In the genomic region with DNA sequence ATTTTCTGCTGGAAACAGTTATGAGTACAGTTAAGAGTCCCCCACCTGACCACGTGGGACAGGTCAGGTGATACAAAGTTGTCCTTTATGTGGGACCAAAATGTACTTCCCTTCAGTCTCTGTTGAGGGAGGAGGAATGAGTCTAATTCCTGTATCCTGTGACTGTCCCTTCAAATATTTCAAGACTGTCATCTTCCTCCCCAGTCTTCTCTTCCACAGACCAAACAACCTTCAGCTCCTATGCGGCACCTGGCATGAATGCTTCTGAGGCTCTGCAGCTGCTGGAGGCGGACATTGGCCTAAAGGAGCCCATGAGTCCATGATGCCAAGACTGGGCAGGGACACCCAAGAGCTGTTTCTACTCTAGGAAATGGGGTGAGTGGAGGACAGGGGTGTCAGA, we compare ENCODE assay signal across 25 cellular contexts.
DNase-seq lines count a peak whose midpoint lies in the region; ATAC-seq and TF ChIP-seq lines count a peak whose summit lies in the region.
"Had no signal": no experiment of that assay in that cellular context is flagged by ENCODE, and none has a peak within 500 bp of the region (broad histone marks: within the 10 kb centered on the region; RNA-seq: fewer than 3 reads in every experiment).

No MANE protein-coding gene starts in this region.

- no peak overlapping the region for H3K27ac Mint-ChIP-seq in activated CD4-positive, alpha-beta T cell treated with anti-CD3 and anti-CD28 coated beads for 36 hours
- no peak overlapping the region for H3K27ac Mint-ChIP-seq in activated CD4-positive, alpha-beta T cell treated with anti-CD3 and anti-CD28 coated beads, Interleukin-2, amount 10 ng/mL, durations not matched to agents 24 days and 14 days
- H3K27ac Mint-ChIP-seq in activated CD8-positive, alpha-beta memory T cell treated with anti-CD3 and anti-CD28 coated beads, Interleukin-2, amount 10 ng/mL, durations not matched to agents 7 days and 5 days = no peak overlapping the region
- H3K27ac Mint-ChIP-seq in neural progenitor cell = no peak overlapping the region
- H3K27ac Mint-ChIP-seq: B cell; CD4-positive, CD25-positive, alpha-beta regulatory T cell; H9 had no signal

- H3F3A ChIP-seq in PC-9 (ENCODE audit: insufficient read depth, low read depth) = peaks cover 8% of the 10 kb centered on the region; the same call in 1 of the 2 replicates
- no peaks in the 10 kb centered on the region for H3F3A ChIP-seq in neural progenitor cell (ENCODE audit: low read depth)

- peak; percentile 16 for ATAC-seq in activated CD4-positive, alpha-beta T cell treated with anti-CD3 and anti-CD28 coated beads for 36 hours
- ATAC-seq in activated CD8-positive, alpha-beta memory T cell treated with anti-CD3 and anti-CD28 coated beads, Interleukin-2, amount 10 ng/mL, durations not matched to agents 7 days and 5 days = no peak
- no peak for ATAC-seq in GM18511 (IDR thresholded peaks at IDR 0.05; ENCODE audit: unreplicated experiment)
- ATAC-seq: GM12878 had no signal

- peaks cover 3% of the 10 kb centered on the region for H3K27me3 Mint-ChIP-seq in activated CD4-positive, alpha-beta T cell treated with anti-CD3 and anti-CD28 coated beads for 36 hours
- H3K27me3 Mint-ChIP-seq in activated CD4-positive, alpha-beta T cell treated with anti-CD3 and anti-CD28 coated beads, Interleukin-2, amount 10 ng/mL, durations not matched to agents 24 days and 14 days = no peaks in the 10 kb centered on the region
- peaks cover 3% of the 10 kb centered on the region for H3K27me3 Mint-ChIP-seq in activated CD8-positive, alpha-beta memory T cell treated with anti-CD3 and anti-CD28 coated beads, Interleukin-2, amount 10 ng/mL, durations not matched to agents 7 days and 5 days
- H3K27me3 Mint-ChIP-seq in neural progenitor cell (ENCODE audit: insufficient read depth, low read depth) = peaks cover 8% of the 10 kb centered on the region

- CTCF ChIA-PET in activated CD4-positive, alpha-beta T cell treated with anti-CD3 and anti-CD28 coated beads for 36 hours (lab: Charles Lee) = no interaction called here
- CTCF ChIA-PET in PC-9 (lab: Charles Lee) = no interaction called here
- CTCF ChIA-PET in activated CD8-positive, alpha-beta memory T cell treated with anti-CD3 and anti-CD28 coated beads, Interleukin-2, amount 10 ng/mL, durations not matched to agents 7 days and 5 days (lab: Charles Lee) = no interaction called here

- H3K27me3 ChIP-seq in PC-9 (ENCODE audit: insufficient read depth, low read depth) (no peaks in the 10 kb centered on the region), neural progenitor cell (peaks cover 23% of the 10 kb centered on the region)

- H3K27ac ChIP-seq in PC-9 (peak overlapping the region; percentile 61), neural progenitor cell (no peak overlapping the region)
- H3K27ac ChIP-seq: 22Rv1, RWPE1 had no signal

- peaks cover 3% of the 10 kb centered on the region for H3K4me1 Mint-ChIP-seq in activated CD4-positive, alpha-beta T cell treated with anti-CD3 and anti-CD28 coated beads for 36 hours
- H3K4me1 Mint-ChIP-seq in activated CD4-positive, alpha-beta T cell treated with anti-CD3 and anti-CD28 coated beads, Interleukin-2, amount 10 ng/mL, durations not matched to agents 24 days and 14 days = no peaks in the 10 kb centered on the region
- no peaks in the 10 kb centered on the region for H3K4me1 Mint-ChIP-seq in activated CD8-positive, alpha-beta memory T cell treated with anti-CD3 and anti-CD28 coated beads, Interleukin-2, amount 10 ng/mL, durations not matched to agents 7 days and 5 days
- H3K4me1 Mint-ChIP-seq in neural progenitor cell = no peaks in the 10 kb centered on the region
- H3K4me1 Mint-ChIP-seq: B cell; CD4-positive, CD25-positive, alpha-beta regulatory T cell; H9 had no signal

- TF ChIP-seq CTCF in PC-9 (conservative IDR thresholded peaks at IDR 0.05) (no peak), neural progenitor cell (IDR thresholded peaks at IDR 0.05) (no peak)

- H3K9me2 ChIP-seq in PC-9 (ENCODE audit: insufficient read depth) = no peaks in the 10 kb centered on the region
- H3K9me2 ChIP-seq: SK-N-SH had no signal

- no peaks in the 10 kb centered on the region for H3K9me3 ChIP-seq in PC-9 (ENCODE audit: insufficient read depth, low read depth)
- no peaks in the 10 kb centered on the region for H3K9me3 ChIP-seq in neural progenitor cell (ENCODE audit: low read depth)
- H3K9me3 ChIP-seq: SK-N-SH had no signal

- H2AFZ ChIP-seq in PC-9 (no peak overlapping the region), neural progenitor cell (replicated peaks) (no peak overlapping the region)

- H3K4me3 Mint-ChIP-seq in activated CD4-positive, alpha-beta T cell treated with anti-CD3 and anti-CD28 coated beads for 36 hours = no peak overlapping the region
- H3K4me3 Mint-ChIP-seq in activated CD4-positive, alpha-beta T cell treated with anti-CD3 and anti-CD28 coated beads, Interleukin-2, amount 10 ng/mL, durations not matched to agents 24 days and 14 days = no peak overlapping the region
- H3K4me3 Mint-ChIP-seq in activated CD8-positive, alpha-beta memory T cell treated with anti-CD3 and anti-CD28 coated beads, Interleukin-2, amount 10 ng/mL, durations not matched to agents 7 days and 5 days = no peak overlapping the region
- H3K4me3 Mint-ChIP-seq in neural progenitor cell = no peak overlapping the region
- H3K4me3 Mint-ChIP-seq: B cell; CD4-positive, CD25-positive, alpha-beta regulatory T cell; H9 had no signal

- no peak for DNase-seq in activated CD4-positive, alpha-beta T cell treated with anti-CD3 and anti-CD28 coated beads for 36 hours
- DNase-seq in activated CD4-positive, alpha-beta T cell treated with anti-CD3 and anti-CD28 coated beads, Interleukin-2, amount 10 ng/mL, durations not matched to agents 24 days and 14 days = no peak
- DNase-seq in PC-9 (no peak), kidney tubule cell (ENCODE audit: low spot score) (peak; percentile 68), NCI-H2107 (lab: John Stamatoyannopoulos, UW) (no peak), neural progenitor cell (ENCODE audit: low spot score) (no peak)
- no peak for DNase-seq in activated CD8-positive, alpha-beta memory T cell treated with anti-CD3 and anti-CD28 coated beads, Interleukin-2, amount 10 ng/mL, durations not matched to agents 7 days and 5 days
- DNase-seq: CD4-positive, CD25-positive, alpha-beta regulatory T cell; COR-L47; DMS79; H9; Karpas-422; MV-4-11; NCI-H1105 treated with DMSO at 0.1 percent for 48 hours; NCI-H2029 treated with DMSO at 0.1 percent for 48 hours; NCI-H2171 treated with DMSO at 0.1 percent for 48 hours; NCI-H446 treated with DMSO at 0.1 percent for 48 hours; NCI-H526 treated with DMSO at 0.1 percent for 48 hours; SHP77 treated with DMSO at 0.1 percent for 48 hours; SK-N-SH had no signal

- H3K4me2 ChIP-seq in PC-9 (peak overlapping the region; percentile 34), neural progenitor cell (no peak overlapping the region)
- H3K4me2 ChIP-seq: SK-N-SH had no signal

- POLR2A ChIA-PET in activated CD4-positive, alpha-beta T cell treated with anti-CD3 and anti-CD28 coated beads for 36 hours (lab: Charles Lee) = no interaction called here
- POLR2A ChIA-PET in PC-9 (lab: Charles Lee; ENCODE audit: unreplicated experiment) = no interaction called here

- no peaks in the 10 kb centered on the region for H3K79me2 ChIP-seq in PC-9 (ENCODE audit: low read depth)
- H3K79me2 ChIP-seq in neural progenitor cell (ENCODE audit: low read depth) = no peaks in the 10 kb centered on the region

- no peaks in the 10 kb centered on the region for H3K36me3 Mint-ChIP-seq in activated CD4-positive, alpha-beta T cell treated with anti-CD3 and anti-CD28 coated beads for 36 hours (ENCODE audit: low read depth)
- no peaks in the 10 kb centered on the region for H3K36me3 Mint-ChIP-seq in activated CD4-positive, alpha-beta T cell treated with anti-CD3 and anti-CD28 coated beads, Interleukin-2, amount 10 ng/mL, durations not matched to agents 24 days and 14 days (ENCODE audit: low read depth)
- H3K36me3 Mint-ChIP-seq in activated CD8-positive, alpha-beta memory T cell treated with anti-CD3 and anti-CD28 coated beads, Interleukin-2, amount 10 ng/mL, durations not matched to agents 7 days and 5 days = no peaks in the 10 kb centered on the region
- H3K36me3 Mint-ChIP-seq in neural progenitor cell = no peaks in the 10 kb centered on the region
- H3K36me3 Mint-ChIP-seq: CD4-positive, CD25-positive, alpha-beta regulatory T cell had no signal

- H4K20me1 ChIP-seq in PC-9 (ENCODE audit: insufficient read depth) = no peaks in the 10 kb centered on the region
- H4K20me1 ChIP-seq in neural progenitor cell (ENCODE audit: low read depth) = no peaks in the 10 kb centered on the region

- no peak overlapping the region for H3K9ac ChIP-seq in neural progenitor cell
- H3K9ac ChIP-seq: SK-N-SH had no signal

- H3K4me3 ChIP-seq in PC-9 (no peak overlapping the region), neural progenitor cell (no peak overlapping the region)
- H3K4me3 ChIP-seq: GM12878 had no signal

- peaks cover 3% of the 10 kb centered on the region for H3K9me3 Mint-ChIP-seq in activated CD4-positive, alpha-beta T cell treated with anti-CD3 and anti-CD28 coated beads for 36 hours (ENCODE audit: low read depth)
- H3K9me3 Mint-ChIP-seq in activated CD4-positive, alpha-beta T cell treated with anti-CD3 and anti-CD28 coated beads, Interleukin-2, amount 10 ng/mL, durations not matched to agents 24 days and 14 days = no peaks in the 10 kb centered on the region
- H3K9me3 Mint-ChIP-seq in activated CD8-positive, alpha-beta memory T cell treated with anti-CD3 and anti-CD28 coated beads, Interleukin-2, amount 10 ng/mL, durations not matched to agents 7 days and 5 days (ENCODE audit: low read depth) = no peaks in the 10 kb centered on the region
- peaks cover 6% of the 10 kb centered on the region for H3K9me3 Mint-ChIP-seq in neural progenitor cell

- H3K36me3 ChIP-seq in PC-9 (ENCODE audit: low read depth) (no peaks in the 10 kb centered on the region), neural progenitor cell (no peaks in the 10 kb centered on the region)

- intact Hi-C loops in activated CD4-positive, alpha-beta T cell treated with anti-CD3 and anti-CD28 coated beads for 36 hours (cut with DNase I, micrococcal nuclease) = no loop called here
- intact Hi-C loops in activated CD4-positive, alpha-beta T cell treated with anti-CD3 and anti-CD28 coated beads, Interleukin-2, amount 10 ng/mL, durations not matched to agents 24 days and 14 days (cut with micrococcal nuclease) = no loop called here
- intact Hi-C loops in PC-9 (cut with micrococcal nuclease; ENCODE audit: unreplicated experiment) = no loop called here

- peaks cover 19% of the 10 kb centered on the region for H3K4me1 ChIP-seq in PC-9 (replicated peaks; ENCODE audit: insufficient read depth)
- no peaks in the 10 kb centered on the region for H3K4me1 ChIP-seq in neural progenitor cell

- no TSS peak for BruUV-seq in PC-9 (replicated peaks; lab: Mats Ljungman, UMichigan)
